Comparison of ENCODE assay signal across 9 cellular contexts in genomic region chr12:82593901-82594396, GRCh38.
DNase-seq lines count a peak whose midpoint lies in the region; ATAC-seq and TF ChIP-seq lines count a peak whose summit lies in the region.
"Had no signal": no experiment of that assay in that cellular context is flagged by ENCODE, and none has a peak within 500 bp of the region (broad histone marks: within the 10 kb centered on the region; RNA-seq: fewer than 3 reads in every experiment).

No MANE protein-coding gene starts in this region.

- peak; percentile 96 for ATAC-seq in GM18909 (IDR thresholded peaks at IDR 0.05; ENCODE audit: poor library complexity, unreplicated experiment)
- peak; percentile 94 for ATAC-seq in HG02588 (IDR thresholded peaks at IDR 0.05; ENCODE audit: unreplicated experiment)
- peak; percentile 95 for ATAC-seq in HG03571 (IDR thresholded peaks at IDR 0.05; ENCODE audit: unreplicated experiment)
- ATAC-seq in mucosa of descending colon = peak; percentile 18
- no peak for ATAC-seq in T-helper 17 cell

- intact Hi-C loops in mucosa of descending colon (cut with DNase I, micrococcal nuclease) = no loop called here

- H3K27ac Mint-ChIP-seq in T-helper 17 cell = no peak overlapping the region

- no peaks in the 10 kb centered on the region for H3K4me1 ChIP-seq in mucosa of descending colon (ENCODE audit: low read depth)

- TF ChIP-seq CTCF in mucosa of descending colon (IDR thresholded peaks at IDR 0.05) (no peak), WERI-Rb-1 (IDR thresholded peaks at IDR 0.05; ENCODE audit: low read depth, low read length) (no peak)

- no peak overlapping the region for H3K4me3 Mint-ChIP-seq in T-helper 17 cell

- no peaks in the 10 kb centered on the region for H3K27me3 ChIP-seq in WERI-Rb-1 (ENCODE audit: insufficient read depth, low read depth, severe bottlenecking)

- H3K4me1 Mint-ChIP-seq in T-helper 17 cell = no peaks in the 10 kb centered on the region

- no peak for DNase-seq in mucosa of descending colon
- DNase-seq in T-helper 17 cell = no peak
- DNase-seq in activated CD4-positive, CD25-positive, alpha-beta regulatory T cell (lab: John Stamatoyannopoulos, UW) = no peak
- no peak for DNase-seq in activated CD8-positive, alpha-beta memory T cell treated with anti-CD3 and anti-CD28 coated beads, Interleukin-2, amount 50 U/mL, for 48 hours
- DNase-seq in WERI-Rb-1 = no peak
- DNase-seq: hypothalamus had no signal

- H3K4me3 ChIP-seq in mucosa of descending colon (no peak overlapping the region), WERI-Rb-1 (ENCODE audit: low read depth, low read length) (no peak overlapping the region)

- H3K36me3 ChIP-seq in mucosa of descending colon (ENCODE audit: low read depth) = no peaks in the 10 kb centered on the region
- H3K36me3 ChIP-seq in WERI-Rb-1 = no peaks in the 10 kb centered on the region

- no peaks in the 10 kb centered on the region for H3K27me3 Mint-ChIP-seq in T-helper 17 cell

- no peaks in the 10 kb centered on the region for H3K36me3 Mint-ChIP-seq in T-helper 17 cell (ENCODE audit: low read depth)

- H3K27ac ChIP-seq in WERI-Rb-1 = no peak overlapping the region

- H3K9me3 ChIP-seq in mucosa of descending colon (no peaks in the 10 kb centered on the region), T-helper 17 cell (ENCODE audit: control insufficient read depth, low read length, poor library complexity, severe bottlenecking) (no peaks in the 10 kb centered on the region), WERI-Rb-1 (ENCODE audit: severe bottlenecking) (peaks cover 2% of the 10 kb centered on the region)
